Comparison of ENCODE assay signal across 8 cellular contexts in genomic region chr1:34859442-34860200, GRCh38. TPM values are rescaled to one million over a fixed set of nuclear protein-coding genes. Genes with fewer than 3 reads are reported as not detected.
DNase-seq lines count a peak whose midpoint lies in the region; ATAC-seq, FAIRE-seq and TF ChIP-seq lines count a peak whose summit lies in the region.

TSS of gene SMIM12 (minus strand) at chr1:34859749. CDS start at chr1:34855977, 3,772 bp downstream.

- FAIRE-seq in D721Med (lab: Jason Lieb, UNC) (peak; percentile 44), endothelial cell of umbilical vein (lab: Jason Lieb, UNC) (peak; percentile 98)

- POLR2A ChIA-PET in OCI-LY7 (lab: Charles Lee) = interaction anchor here (0.6 to 0.9 kb wide), 4 partner anchors 10 to 785 kb away, joined by 3 to 5 read pairs (median 4); partner anchors contain the start of gene SFPQ
- POLR2A ChIA-PET in endothelial cell of umbilical vein (lab: Charles Lee) = interaction anchor here (0.7 kb wide), 1 partner anchor 910 kb away, joined by 3 read pairs; the partner anchor contains the start of gene CLSPN

- H2AFZ ChIP-seq in OCI-LY7 (ENCODE audit: low read length) = peak within 1 kb of the TSS; percentile 95
- H2AFZ ChIP-seq in endothelial cell of umbilical vein (ENCODE audit: low read depth, low read length) = peak within 1 kb of the TSS; percentile 59

- peak within 1 kb of the TSS; percentile 86 for H3K9ac ChIP-seq in endothelial cell of umbilical vein (replicated peaks; ENCODE audit: extremely low read depth, insufficient read depth, low read length)

- H3K27ac ChIP-seq in OCI-LY7 (ENCODE audit: low read depth, low read length, poor library complexity, severe bottlenecking) (peak within 1 kb of the TSS; percentile 26), endothelial cell of umbilical vein (ENCODE audit: insufficient read depth, low read depth, low read length) (peak within 1 kb of the TSS; percentile 81)

- peaks cover 6 to 14% of the 10 kb centered on the region in 2 experiments for H3K27me3 ChIP-seq in endothelial cell of umbilical vein (ENCODE audit: control insufficient read depth in 2 of 2, insufficient read depth in 2 of 2, low read length in 2 of 2)

- H3K9me2 ChIP-seq in OCI-LY7 (ENCODE audit: insufficient read depth, low read length) = no peaks in the 10 kb centered on the region

- H3K79me2 ChIP-seq in OCI-LY7 (ENCODE audit: insufficient read depth, low read depth, low read length) (peaks cover 28% of the 10 kb centered on the region), endothelial cell of umbilical vein (ENCODE audit: control insufficient read depth, insufficient read depth, low read length) (peaks cover 34% of the 10 kb centered on the region)

- CTCF ChIA-PET in OCI-LY7 (lab: Charles Lee; ENCODE audit: unreplicated experiment) = no interaction called here
- CTCF ChIA-PET in endothelial cell of umbilical vein (lab: Charles Lee) = interaction anchor here (0.9 to 1.8 kb wide), 9 partner anchors 9 to 125 kb away, joined by 3 to 14 read pairs (median 4); partner anchors contain the start of gene TMEM35B

- H3K36me3 ChIP-seq in OCI-LY7 (ENCODE audit: insufficient read depth, low read length) (peaks cover 17% of the 10 kb centered on the region), endothelial cell of umbilical vein (ENCODE audit: control insufficient read depth in 2 of 2, extremely low read depth in 1 of 2, insufficient read depth in 2 of 2, low read length in 2 of 2) (peaks cover 5 to 10% of the 10 kb centered on the region in 2 experiments)

- H3K9me1 ChIP-seq in endothelial cell of umbilical vein (replicated peaks; ENCODE audit: control insufficient read depth, extremely low read depth, insufficient read depth, low read length) = no peaks in the 10 kb centered on the region

- dilution Hi-C loops in endothelial cell of umbilical vein (cut with MboI; ENCODE audit: extremely low pct_ligation_motif_present, low sequenced_read_pairs) = no loop called here

- no TSS peak for BruUV-seq in OCI-LY7 (replicated peaks; lab: Mats Ljungman, UMichigan)
- TSS peak; percentile 72 for BruUV-seq in endothelial cell of umbilical vein (replicated peaks; lab: Mats Ljungman, UMichigan)

- no peaks in the 10 kb centered on the region for H4K20me1 ChIP-seq in OCI-LY7 (ENCODE audit: insufficient read depth, low read length)
- H4K20me1 ChIP-seq in endothelial cell of umbilical vein (replicated peaks; ENCODE audit: control insufficient read depth, extremely low read depth, insufficient read depth, low read length) = no peaks in the 10 kb centered on the region

- H3K9me3 ChIP-seq in OCI-LY7 (ENCODE audit: low read length) (no peaks in the 10 kb centered on the region), endothelial cell of umbilical vein (replicated peaks; ENCODE audit: control insufficient read depth, insufficient read depth, low read length) (no peaks in the 10 kb centered on the region)

- TF ChIP-seq POLR2A in endothelial cell of umbilical vein (IDR thresholded peaks at IDR 0.05; ENCODE audit: low read depth, low read length) = peak; percentile 86

- H3K4me3 ChIP-seq in OCI-LY7 (ENCODE audit: low read depth, low read length, poor library complexity, severe bottlenecking) (peak within 1 kb of the TSS; percentile 95), endothelial cell of umbilical vein (replicated peaks in 1 of 3; ENCODE audit: insufficient read depth in 1 of 3, low read depth in 1 of 3, low read length in 3 of 3) (peak within 1 kb of the TSS; percentile 30 to 98 (median 74))

- TF ChIP-seq CTCF in D721Med (IDR thresholded peaks at IDR 0.05; ENCODE audit: insufficient read depth, missing control alignments) (peak; percentile 93), OCI-LY7 (conservative IDR thresholded peaks at IDR 0.05; ENCODE audit: low read length) (peak; percentile 87), endothelial cell of umbilical vein (IDR thresholded peaks at IDR 0.05; ENCODE audit: extremely low read depth in 1 of 2, insufficient read depth in 1 of 2, low read depth in 1 of 2, low read length in 2 of 2) (peak; percentile 87 to 89)

- DNase-seq in D721Med (ENCODE audit: insufficient read length, low spot score) (peak; percentile 96), HuH-7 (ENCODE audit: low spot score) (peak; percentile 98), OCI-LY7 (ENCODE audit: low spot score) (peak; percentile 94), activated T-cell treated with anti-CD3 and anti-CD28 coated beads for 1 hour (ENCODE audit: low read depth) (peak; percentile 86), endothelial cell of umbilical vein (ENCODE audit: low read depth, low spot score) (peak; percentile 93), middle frontal gyrus (ENCODE audit: extremely low spot score, low spot score) (peak; percentile 86)
- DNase-seq in stimulated activated CD8-positive, alpha-beta memory T cell treated with anti-CD3 and anti-CD28 coated beads, Interleukin-2, amount 100 ng/mL, for 48 hours (ENCODE audit: low read depth in 2 of 2) = peak; percentile 89 to 90

- peak; percentile 95 for ATAC-seq in GM21447 (IDR thresholded peaks at IDR 0.05; ENCODE audit: unreplicated experiment)

- H3K4me2 ChIP-seq in OCI-LY7 (ENCODE audit: low read length) (peak within 1 kb of the TSS; percentile 77), endothelial cell of umbilical vein (ENCODE audit: insufficient read depth, low read length) (peak within 1 kb of the TSS; percentile 95)

- intact Hi-C loops in OCI-LY7 (cut with micrococcal nuclease; ENCODE audit: unreplicated experiment) (loop anchor here (2.0 to 10.0 kb wide), 4 partner anchors 125 to 405 kb away; partner anchors contain the start of genes SFPQ, TMEM35B, ZMYM1 and ZMYM4), endothelial cell of umbilical vein (cut with micrococcal nuclease) (loop anchor here (1.0 to 10.0 kb wide), 4 partner anchors 255 to 910 kb away; partner anchors contain the start of genes CLSPN and SFPQ)

- H3K4me1 ChIP-seq in OCI-LY7 (ENCODE audit: insufficient read depth, low read length, poor library complexity, severe bottlenecking) (peaks cover 17% of the 10 kb centered on the region), endothelial cell of umbilical vein (ENCODE audit: control insufficient read depth, extremely low read depth, insufficient read depth, low read length) (peaks cover 8% of the 10 kb centered on the region)

TF ChIP-seq in endothelial cell of umbilical vein, 7 proteins besides CTCF, POLR2A, EP300 and RAD21:
- peak; percentile 88 for TF ChIP-seq MYC (IDR thresholded peaks at IDR 0.05; ENCODE audit: low read depth, low read length)
- peak; percentile 97 for TF ChIP-seq MAX (IDR thresholded peaks at IDR 0.05; ENCODE audit: insufficient read depth, insufficient read length)
- TF ChIP-seq POLR2AphosphoS5 (IDR thresholded peaks at IDR 0.05; ENCODE audit: insufficient read depth, low read depth, low read length) = peak; percentile 79
- no peak for TF ChIP-seq GATA2 (IDR thresholded peaks at IDR 0.05; ENCODE audit: insufficient read depth, insufficient read length, low read depth, low read length)
- TF ChIP-seq JUN (IDR thresholded peaks at IDR 0.05; ENCODE audit: borderline replicate concordance, insufficient read depth, insufficient read length, low read depth) = no peak

RNA-seq across cellular contexts. Expression of gene SMIM12, which starts in this region (rescaled TPM):
- total RNA-seq in OCI-LY7 (2014; rRNA removed; shearing (Covaris generic)) = 36.3 and 44.3 TPM in 2 replicates
- total RNA-seq in OCI-LY7 (2022) (39.2 and 41.2 TPM in 2 replicates), endothelial cell of umbilical vein (54.7 and 66.2 TPM in 2 replicates)
- 85.9 TPM in 2 replicates for polyA plus RNA-seq in endothelial cell of umbilical vein
- 76.3 and 87.7 TPM in 2 replicates for polyA plus RNA-seq in endothelial cell of umbilical vein (2011; cell fraction: cytosol; rRNA removed)
- polyA plus RNA-seq in endothelial cell of umbilical vein (2011; cell fraction: nucleus; rRNA removed) = 37.8 and 40.8 TPM in 2 replicates
- polyA plus RNA-seq in endothelial cell of umbilical vein (2012) = 49.5 and 57.3 TPM in 2 replicates
- polyA minus RNA-seq in endothelial cell of umbilical vein = 47.4 and 52.7 TPM in 2 replicates
- polyA minus RNA-seq in endothelial cell of umbilical vein (2011; cell fraction: cytosol; rRNA and poly(A)+ RNA removed) = 20.1 TPM
- 19.8 and 21.2 TPM in 2 replicates for polyA minus RNA-seq in endothelial cell of umbilical vein (2011; cell fraction: nucleus; rRNA and poly(A)+ RNA removed)

Comparison
In these comparisons a context has a peak if more than half of its experiments do, and no peak if none do; other contexts are left out.
1. Peak in every context shown above with its lines: DNase-seq, ATAC-seq, H3K4me3 ChIP-seq and H3K27ac ChIP-seq.